In the genomic region with DNA sequence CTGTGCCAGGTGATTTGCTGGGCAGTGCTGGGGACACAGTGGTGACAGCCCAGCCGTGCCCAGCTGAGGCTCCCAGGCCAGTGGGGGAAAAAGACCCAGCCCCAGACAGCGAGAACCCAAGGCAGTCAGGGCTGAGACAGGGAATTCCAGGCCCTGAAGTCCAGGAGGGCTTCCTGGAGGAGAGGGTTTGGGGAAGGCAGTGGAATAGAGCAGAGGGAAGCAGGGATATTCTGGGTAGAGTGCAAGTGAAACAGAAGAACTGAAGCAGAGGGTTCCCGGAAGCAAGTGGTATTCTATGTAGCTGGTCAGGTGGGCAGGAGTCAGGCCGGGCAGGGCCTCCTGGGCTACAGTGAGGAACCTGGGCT, we compare ENCODE assay signal across 1 cellular context.
TF ChIP-seq lines count a peak whose summit lies in the region.

No MANE protein-coding gene starts in this region.

TF ChIP-seq in WTC11, 78 proteins besides CTCF, POLR2A, EP300 and RAD21 (continued from another document):
- TF ChIP-seq, protein P1, sequence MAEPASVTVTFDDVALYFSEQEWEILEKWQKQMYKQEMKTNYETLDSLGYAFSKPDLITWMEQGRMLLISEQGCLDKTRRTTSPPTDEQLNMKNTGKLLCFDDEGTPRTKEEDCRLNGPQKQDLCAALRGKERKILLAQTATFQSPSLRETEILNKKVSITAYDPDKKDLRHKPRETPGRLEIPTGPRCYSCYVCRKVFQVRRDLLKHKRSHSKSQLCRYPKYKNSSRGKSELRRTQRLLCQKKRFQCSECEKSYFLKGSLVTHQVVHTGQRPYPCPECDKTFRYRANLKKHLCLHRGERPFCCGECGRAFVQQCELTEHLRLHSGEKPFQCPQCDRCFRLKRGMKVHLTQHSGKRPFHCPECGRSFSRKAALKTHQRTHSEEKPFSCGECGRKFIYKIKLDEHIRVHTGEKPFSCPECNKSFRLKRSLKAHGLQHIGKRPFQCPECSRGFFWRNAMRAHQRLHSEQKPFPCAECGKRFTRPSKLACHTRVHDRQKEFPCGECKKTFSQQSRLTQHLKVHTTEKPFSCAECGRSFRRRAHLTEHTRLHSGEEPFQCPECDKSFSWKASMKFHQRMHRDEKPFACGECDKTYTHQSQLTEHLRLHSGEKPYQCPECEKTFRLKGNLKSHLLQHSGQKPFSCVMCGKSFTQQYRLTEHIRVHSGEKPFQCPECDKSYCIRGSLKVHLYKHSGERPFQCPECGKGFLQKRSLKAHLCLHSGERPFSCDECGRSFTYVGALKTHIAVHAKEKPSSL (CRISPR knock-in tag; conservative IDR thresholded peaks at IDR 0.05) = no peak
- TF ChIP-seq MYBL2 (CRISPR knock-in tag; IDR thresholded peaks at IDR 0.05) = no peak
- TF ChIP-seq TP53 (CRISPR knock-in tag; IDR thresholded peaks at IDR 0.05) = no peak
TF ChIP-seq in WTC11: peak in this region for 0.
